ENCODE assay signal across 1 cellular context in the genomic region with DNA sequence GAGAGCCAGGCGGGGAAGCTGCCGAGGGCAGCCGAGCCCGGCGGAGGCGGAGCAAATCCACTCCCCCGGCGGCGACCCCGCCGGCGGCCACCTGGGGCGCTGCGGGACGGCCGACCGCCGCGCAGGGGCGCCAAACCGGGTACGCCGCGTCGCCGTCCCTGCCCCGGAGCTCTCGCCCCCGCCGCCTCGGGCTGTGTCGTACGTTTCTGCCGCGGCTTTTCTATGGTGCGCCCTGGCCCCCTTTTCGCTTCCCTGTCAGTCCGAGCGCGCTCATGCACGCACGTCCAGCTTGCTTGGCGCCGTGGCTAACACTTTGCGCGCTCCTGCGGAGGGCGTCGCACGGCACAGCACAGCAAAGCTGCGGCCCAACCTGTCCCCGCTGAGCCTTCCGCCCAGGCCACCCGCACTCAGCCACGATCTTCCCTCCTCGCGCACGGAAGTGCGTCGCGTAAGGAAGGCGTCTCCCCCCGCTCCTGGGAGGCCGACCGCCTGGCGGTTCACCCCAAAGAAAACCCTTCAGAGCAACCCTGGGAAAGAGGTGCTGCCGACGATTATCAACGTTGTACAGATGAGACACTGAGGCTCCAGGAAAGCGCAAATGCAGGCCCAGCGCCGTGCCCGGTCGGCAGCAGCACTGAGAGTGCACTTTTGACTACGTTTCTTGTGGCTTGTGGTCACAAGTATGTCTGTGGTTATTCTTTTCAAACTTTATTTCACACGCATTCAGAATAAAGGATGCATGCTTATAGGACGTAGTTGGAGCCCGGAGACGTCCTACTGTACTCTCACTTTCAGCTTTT.
TF ChIP-seq lines count a peak whose summit lies in the region.

A gene (minus strand): TSS at position 48 of the 800 bp plus-strand sequence. CDS start 1,857 bp downstream, outside the sequence.

TF ChIP-seq in HepG2, 621 proteins besides CTCF, POLR2A, EP300 and RAD21 (continued from another document and continues in another):
- TF ChIP-seq, protein P1, sequence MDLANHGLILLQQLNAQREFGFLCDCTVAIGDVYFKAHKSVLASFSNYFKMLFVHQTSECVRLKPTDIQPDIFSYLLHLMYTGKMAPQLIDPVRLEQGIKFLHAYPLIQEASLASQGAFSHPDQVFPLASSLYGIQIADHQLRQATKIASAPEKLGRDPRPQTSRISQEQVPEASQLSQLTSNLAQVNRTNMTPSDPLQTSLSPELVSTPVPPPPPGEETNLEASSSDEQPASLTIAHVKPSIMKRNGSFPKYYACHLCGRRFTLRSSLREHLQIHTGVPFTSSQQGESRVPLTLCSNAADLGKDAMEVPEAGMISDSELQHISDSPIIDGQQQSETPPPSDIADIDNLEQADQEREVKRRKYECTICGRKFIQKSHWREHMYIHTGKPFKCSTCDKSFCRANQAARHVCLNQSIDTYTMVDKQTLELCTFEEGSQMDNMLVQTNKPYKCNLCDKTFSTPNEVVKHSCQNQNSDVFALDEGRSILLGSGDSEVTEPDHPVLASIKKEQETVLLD (CRISPR knock-in tag; IDR thresholded peaks at IDR 0.05; ENCODE audit: low read depth) = peak; percentile 99
- peak; percentile 90 for TF ChIP-seq POLR2AphosphoS5 (IDR thresholded peaks at IDR 0.05; ENCODE audit: low read depth, low read length)
- TF ChIP-seq ZNF773 (CRISPR knock-in tag; IDR thresholded peaks at IDR 0.05; ENCODE audit: borderline replicate concordance) = peak; percentile 69
- peak; percentile 99 for TF ChIP-seq ZNF766 (CRISPR knock-in tag; IDR thresholded peaks at IDR 0.05; ENCODE audit: borderline replicate concordance)
- peak; percentile 95; the same call in 1 of the 2 replicates for TF ChIP-seq SMYD3 (CRISPR knock-in tag; IDR thresholded peaks at IDR 0.05)
- TF ChIP-seq ZNF572 (CRISPR knock-in tag; IDR thresholded peaks at IDR 0.05) = peak; percentile 100
- 0 out of 2 replicates have a peak, but pooled peaks have one; percentile 35 for TF ChIP-seq MAFF (IDR thresholded peaks at IDR 0.05; ENCODE audit: low read depth, low read length)
- TF ChIP-seq, protein P2, sequence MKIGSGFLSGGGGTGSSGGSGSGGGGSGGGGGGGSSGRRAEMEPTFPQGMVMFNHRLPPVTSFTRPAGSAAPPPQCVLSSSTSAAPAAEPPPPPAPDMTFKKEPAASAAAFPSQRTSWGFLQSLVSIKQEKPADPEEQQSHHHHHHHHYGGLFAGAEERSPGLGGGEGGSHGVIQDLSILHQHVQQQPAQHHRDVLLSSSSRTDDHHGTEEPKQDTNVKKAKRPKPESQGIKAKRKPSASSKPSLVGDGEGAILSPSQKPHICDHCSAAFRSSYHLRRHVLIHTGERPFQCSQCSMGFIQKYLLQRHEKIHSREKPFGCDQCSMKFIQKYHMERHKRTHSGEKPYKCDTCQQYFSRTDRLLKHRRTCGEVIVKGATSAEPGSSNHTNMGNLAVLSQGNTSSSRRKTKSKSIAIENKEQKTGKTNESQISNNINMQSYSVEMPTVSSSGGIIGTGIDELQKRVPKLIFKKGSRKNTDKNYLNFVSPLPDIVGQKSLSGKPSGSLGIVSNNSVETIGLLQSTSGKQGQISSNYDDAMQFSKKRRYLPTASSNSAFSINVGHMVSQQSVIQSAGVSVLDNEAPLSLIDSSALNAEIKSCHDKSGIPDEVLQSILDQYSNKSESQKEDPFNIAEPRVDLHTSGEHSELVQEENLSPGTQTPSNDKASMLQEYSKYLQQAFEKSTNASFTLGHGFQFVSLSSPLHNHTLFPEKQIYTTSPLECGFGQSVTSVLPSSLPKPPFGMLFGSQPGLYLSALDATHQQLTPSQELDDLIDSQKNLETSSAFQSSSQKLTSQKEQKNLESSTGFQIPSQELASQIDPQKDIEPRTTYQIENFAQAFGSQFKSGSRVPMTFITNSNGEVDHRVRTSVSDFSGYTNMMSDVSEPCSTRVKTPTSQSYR (CRISPR knock-in tag; IDR thresholded peaks at IDR 0.05; ENCODE audit: borderline replicate concordance) = peak; percentile 82
- TF ChIP-seq ZNF292 (CRISPR knock-in tag; IDR thresholded peaks at IDR 0.05; ENCODE audit: borderline replicate concordance, low read depth) = peak; percentile 100
- peak; percentile 98 for TF ChIP-seq ZMYM3 (CRISPR knock-in tag; IDR thresholded peaks at IDR 0.05)
- TF ChIP-seq ARHGAP35 (CRISPR knock-in tag; IDR thresholded peaks at IDR 0.05; ENCODE audit: borderline replicate concordance) = peak; percentile 100
- peak; percentile 31 for TF ChIP-seq ZSCAN12 (CRISPR knock-in tag; IDR thresholded peaks at IDR 0.05)
- no peak for TF ChIP-seq FOXA1 (IDR thresholded peaks at IDR 0.05)
- TF ChIP-seq FOXA1 (CRISPR knock-in tag; IDR thresholded peaks at IDR 0.05) = peak; percentile 70
- TF ChIP-seq SIX4 (CRISPR knock-in tag; IDR thresholded peaks at IDR 0.05) = peak; percentile 86; the same call in 1 of the 2 replicates
- TF ChIP-seq, protein P3, sequence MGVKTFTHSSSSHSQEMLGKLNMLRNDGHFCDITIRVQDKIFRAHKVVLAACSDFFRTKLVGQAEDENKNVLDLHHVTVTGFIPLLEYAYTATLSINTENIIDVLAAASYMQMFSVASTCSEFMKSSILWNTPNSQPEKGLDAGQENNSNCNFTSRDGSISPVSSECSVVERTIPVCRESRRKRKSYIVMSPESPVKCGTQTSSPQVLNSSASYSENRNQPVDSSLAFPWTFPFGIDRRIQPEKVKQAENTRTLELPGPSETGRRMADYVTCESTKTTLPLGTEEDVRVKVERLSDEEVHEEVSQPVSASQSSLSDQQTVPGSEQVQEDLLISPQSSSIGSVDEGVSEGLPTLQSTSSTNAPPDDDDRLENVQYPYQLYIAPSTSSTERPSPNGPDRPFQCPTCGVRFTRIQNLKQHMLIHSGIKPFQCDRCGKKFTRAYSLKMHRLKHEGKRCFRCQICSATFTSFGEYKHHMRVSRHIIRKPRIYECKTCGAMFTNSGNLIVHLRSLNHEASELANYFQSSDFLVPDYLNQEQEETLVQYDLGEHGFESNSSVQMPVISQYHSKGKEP (CRISPR knock-in tag; IDR thresholded peaks at IDR 0.05) = peak; percentile 97
- peak; percentile 100 for TF ChIP-seq EED (CRISPR knock-in tag; IDR thresholded peaks at IDR 0.05)
- no peak for TF ChIP-seq SUZ12 (IDR thresholded peaks at IDR 0.05; ENCODE audit: low read depth, low read length)
- peak; percentile 99 for TF ChIP-seq KMT2B (CRISPR knock-in tag; IDR thresholded peaks at IDR 0.05)
- TF ChIP-seq, protein P4, sequence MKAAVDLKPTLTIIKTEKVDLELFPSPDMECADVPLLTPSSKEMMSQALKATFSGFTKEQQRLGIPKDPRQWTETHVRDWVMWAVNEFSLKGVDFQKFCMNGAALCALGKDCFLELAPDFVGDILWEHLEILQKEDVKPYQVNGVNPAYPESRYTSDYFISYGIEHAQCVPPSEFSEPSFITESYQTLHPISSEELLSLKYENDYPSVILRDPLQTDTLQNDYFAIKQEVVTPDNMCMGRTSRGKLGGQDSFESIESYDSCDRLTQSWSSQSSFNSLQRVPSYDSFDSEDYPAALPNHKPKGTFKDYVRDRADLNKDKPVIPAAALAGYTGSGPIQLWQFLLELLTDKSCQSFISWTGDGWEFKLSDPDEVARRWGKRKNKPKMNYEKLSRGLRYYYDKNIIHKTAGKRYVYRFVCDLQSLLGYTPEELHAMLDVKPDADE (CRISPR knock-in tag; IDR thresholded peaks at IDR 0.05) = peak; percentile 99
- TF ChIP-seq, protein P5, sequence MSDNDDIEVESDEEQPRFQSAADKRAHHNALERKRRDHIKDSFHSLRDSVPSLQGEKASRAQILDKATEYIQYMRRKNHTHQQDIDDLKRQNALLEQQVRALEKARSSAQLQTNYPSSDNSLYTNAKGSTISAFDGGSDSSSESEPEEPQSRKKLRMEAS (IDR thresholded peaks at IDR 0.05) = no peak
- peak; percentile 97 for TF ChIP-seq ZFP37 (CRISPR knock-in tag; IDR thresholded peaks at IDR 0.05; ENCODE audit: borderline replicate concordance)
- peak; percentile 100 for TF ChIP-seq SMAD9 (CRISPR knock-in tag; IDR thresholded peaks at IDR 0.05)
- TF ChIP-seq ZFP90 (CRISPR knock-in tag; IDR thresholded peaks at IDR 0.05; ENCODE audit: borderline replicate concordance) = peak; percentile 99
- TF ChIP-seq, protein P6, sequence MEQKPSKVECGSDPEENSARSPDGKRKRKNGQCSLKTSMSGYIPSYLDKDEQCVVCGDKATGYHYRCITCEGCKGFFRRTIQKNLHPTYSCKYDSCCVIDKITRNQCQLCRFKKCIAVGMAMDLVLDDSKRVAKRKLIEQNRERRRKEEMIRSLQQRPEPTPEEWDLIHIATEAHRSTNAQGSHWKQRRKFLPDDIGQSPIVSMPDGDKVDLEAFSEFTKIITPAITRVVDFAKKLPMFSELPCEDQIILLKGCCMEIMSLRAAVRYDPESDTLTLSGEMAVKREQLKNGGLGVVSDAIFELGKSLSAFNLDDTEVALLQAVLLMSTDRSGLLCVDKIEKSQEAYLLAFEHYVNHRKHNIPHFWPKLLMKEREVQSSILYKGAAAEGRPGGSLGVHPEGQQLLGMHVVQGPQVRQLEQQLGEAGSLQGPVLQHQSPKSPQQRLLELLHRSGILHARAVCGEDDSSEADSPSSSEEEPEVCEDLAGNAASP (CRISPR knock-in tag; IDR thresholded peaks at IDR 0.05; ENCODE audit: borderline replicate concordance) = peak; percentile 81
- no peak for TF ChIP-seq NFIC (IDR thresholded peaks at IDR 0.05; ENCODE audit: low read length)
- peak; percentile 100 for TF ChIP-seq ZNF383 (CRISPR knock-in tag; IDR thresholded peaks at IDR 0.05; ENCODE audit: borderline replicate concordance)
- TF ChIP-seq, protein P7, sequence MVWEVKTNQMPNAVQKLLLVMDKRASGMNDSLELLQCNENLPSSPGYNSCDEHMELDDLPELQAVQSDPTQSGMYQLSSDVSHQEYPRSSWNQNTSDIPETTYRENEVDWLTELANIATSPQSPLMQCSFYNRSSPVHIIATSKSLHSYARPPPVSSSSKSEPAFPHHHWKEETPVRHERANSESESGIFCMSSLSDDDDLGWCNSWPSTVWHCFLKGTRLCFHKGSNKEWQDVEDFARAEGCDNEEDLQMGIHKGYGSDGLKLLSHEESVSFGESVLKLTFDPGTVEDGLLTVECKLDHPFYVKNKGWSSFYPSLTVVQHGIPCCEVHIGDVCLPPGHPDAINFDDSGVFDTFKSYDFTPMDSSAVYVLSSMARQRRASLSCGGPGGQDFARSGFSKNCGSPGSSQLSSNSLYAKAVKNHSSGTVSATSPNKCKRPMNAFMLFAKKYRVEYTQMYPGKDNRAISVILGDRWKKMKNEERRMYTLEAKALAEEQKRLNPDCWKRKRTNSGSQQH (CRISPR knock-in tag; IDR thresholded peaks at IDR 0.05; ENCODE audit: low read depth) = peak; percentile 61
- TF ChIP-seq RBM39 (IDR thresholded peaks at IDR 0.05; ENCODE audit: low read depth, low read length, poor library complexity, severe bottlenecking) = peak; percentile 95
- peak; percentile 96 for TF ChIP-seq XRCC5 (optimal IDR thresholded peaks at IDR 0.05; ENCODE audit: low read length)
- TF ChIP-seq ISX (CRISPR knock-in tag; conservative IDR thresholded peaks at IDR 0.05) = peak; percentile 89; the same call in 1 of the 2 replicates
- TF ChIP-seq, protein P8, sequence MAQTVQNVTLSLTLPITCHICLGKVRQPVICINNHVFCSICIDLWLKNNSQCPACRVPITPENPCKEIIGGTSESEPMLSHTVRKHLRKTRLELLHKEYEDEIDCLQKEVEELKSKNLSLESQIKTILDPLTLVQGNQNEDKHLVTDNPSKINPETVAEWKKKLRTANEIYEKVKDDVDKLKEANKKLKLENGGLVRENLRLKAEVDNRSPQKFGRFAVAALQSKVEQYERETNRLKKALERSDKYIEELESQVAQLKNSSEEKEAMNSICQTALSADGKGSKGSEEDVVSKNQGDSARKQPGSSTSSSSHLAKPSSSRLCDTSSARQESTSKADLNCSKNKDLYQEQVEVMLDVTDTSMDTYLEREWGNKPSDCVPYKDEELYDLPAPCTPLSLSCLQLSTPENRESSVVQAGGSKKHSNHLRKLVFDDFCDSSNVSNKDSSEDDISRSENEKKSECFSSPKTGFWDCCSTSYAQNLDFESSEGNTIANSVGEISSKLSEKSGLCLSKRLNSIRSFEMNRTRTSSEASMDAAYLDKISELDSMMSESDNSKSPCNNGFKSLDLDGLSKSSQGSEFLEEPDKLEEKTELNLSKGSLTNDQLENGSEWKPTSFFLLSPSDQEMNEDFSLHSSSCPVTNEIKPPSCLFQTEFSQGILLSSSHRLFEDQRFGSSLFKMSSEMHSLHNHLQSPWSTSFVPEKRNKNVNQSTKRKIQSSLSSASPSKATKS (CRISPR knock-in tag; IDR thresholded peaks at IDR 0.05) = peak; percentile 98; the same call in 1 of the 2 replicates
- TF ChIP-seq, protein P9, sequence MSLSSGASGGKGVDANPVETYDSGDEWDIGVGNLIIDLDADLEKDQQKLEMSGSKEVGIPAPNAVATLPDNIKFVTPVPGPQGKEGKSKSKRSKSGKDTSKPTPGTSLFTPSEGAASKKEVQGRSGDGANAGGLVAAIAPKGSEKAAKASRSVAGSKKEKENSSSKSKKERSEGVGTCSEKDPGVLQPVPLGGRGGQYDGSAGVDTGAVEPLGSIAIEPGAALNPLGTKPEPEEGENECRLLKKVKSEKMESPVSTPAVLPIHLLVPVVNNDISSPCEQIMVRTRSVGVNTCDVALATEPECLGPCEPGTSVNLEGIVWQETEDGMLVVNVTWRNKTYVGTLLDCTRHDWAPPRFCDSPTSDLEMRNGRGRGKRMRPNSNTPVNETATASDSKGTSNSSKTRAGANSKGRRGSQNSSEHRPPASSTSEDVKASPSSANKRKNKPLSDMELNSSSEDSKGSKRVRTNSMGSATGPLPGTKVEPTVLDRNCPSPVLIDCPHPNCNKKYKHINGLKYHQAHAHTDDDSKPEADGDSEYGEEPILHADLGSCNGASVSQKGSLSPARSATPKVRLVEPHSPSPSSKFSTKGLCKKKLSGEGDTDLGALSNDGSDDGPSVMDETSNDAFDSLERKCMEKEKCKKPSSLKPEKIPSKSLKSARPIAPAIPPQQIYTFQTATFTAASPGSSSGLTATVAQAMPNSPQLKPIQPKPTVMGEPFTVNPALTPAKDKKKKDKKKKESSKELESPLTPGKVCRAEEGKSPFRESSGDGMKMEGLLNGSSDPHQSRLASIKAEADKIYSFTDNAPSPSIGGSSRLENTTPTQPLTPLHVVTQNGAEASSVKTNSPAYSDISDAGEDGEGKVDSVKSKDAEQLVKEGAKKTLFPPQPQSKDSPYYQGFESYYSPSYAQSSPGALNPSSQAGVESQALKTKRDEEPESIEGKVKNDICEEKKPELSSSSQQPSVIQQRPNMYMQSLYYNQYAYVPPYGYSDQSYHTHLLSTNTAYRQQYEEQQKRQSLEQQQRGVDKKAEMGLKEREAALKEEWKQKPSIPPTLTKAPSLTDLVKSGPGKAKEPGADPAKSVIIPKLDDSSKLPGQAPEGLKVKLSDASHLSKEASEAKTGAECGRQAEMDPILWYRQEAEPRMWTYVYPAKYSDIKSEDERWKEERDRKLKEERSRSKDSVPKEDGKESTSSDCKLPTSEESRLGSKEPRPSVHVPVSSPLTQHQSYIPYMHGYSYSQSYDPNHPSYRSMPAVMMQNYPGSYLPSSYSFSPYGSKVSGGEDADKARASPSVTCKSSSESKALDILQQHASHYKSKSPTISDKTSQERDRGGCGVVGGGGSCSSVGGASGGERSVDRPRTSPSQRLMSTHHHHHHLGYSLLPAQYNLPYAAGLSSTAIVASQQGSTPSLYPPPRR (CRISPR knock-in tag; IDR thresholded peaks at IDR 0.05; ENCODE audit: borderline replicate concordance) = peak; percentile 91
- TF ChIP-seq TAF1 (CRISPR knock-in tag; IDR thresholded peaks at IDR 0.05) = peak; percentile 99
- TF ChIP-seq KLF9 (CRISPR knock-in tag; IDR thresholded peaks at IDR 0.05; ENCODE audit: low read depth) = peak; percentile 98
- peak in 1 of 2 experiments; percentile 52; a peak in 1 of 4 replicates for TF ChIP-seq NR2F1 (CRISPR knock-in tag; IDR thresholded peaks at IDR 0.05)
- peak; percentile 99 for TF ChIP-seq ZNF274 (CRISPR knock-in tag; IDR thresholded peaks at IDR 0.05)
- 0 out of 2 replicates have a peak, but pooled peaks have one; percentile 43 for TF ChIP-seq HMGA1 (CRISPR knock-in tag; conservative IDR thresholded peaks at IDR 0.05)
- no peak for TF ChIP-seq NFRKB (IDR thresholded peaks at IDR 0.05)
- peak; percentile 97 for TF ChIP-seq ZNF331 (CRISPR knock-in tag; IDR thresholded peaks at IDR 0.05)
- TF ChIP-seq SATB2 (CRISPR knock-in tag; IDR thresholded peaks at IDR 0.05) = peak; percentile 48
